ENCODE assay signal across 35 cellular contexts in the genomic region with DNA sequence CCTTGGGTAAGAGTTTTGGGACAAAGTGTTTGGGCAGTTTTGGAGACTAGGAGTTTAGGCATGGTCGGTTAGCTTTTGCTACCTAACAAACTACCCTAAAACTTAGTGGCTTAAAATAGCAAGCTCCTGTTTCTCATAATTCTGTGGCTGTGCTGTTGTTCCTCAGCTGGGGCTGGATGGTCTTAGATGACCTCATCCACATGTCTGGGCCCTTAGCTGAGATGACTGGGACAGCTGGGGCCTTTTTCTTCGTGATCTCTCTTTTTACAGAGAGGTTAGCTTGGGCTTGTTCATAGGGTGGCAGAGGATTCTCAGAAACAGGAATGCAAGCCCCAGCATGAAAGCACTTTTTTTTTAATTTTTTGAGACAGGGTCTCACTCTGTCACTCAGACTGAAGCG. TPM values are rescaled to one million over a fixed set of nuclear protein-coding genes. Genes with fewer than 3 reads are reported as not detected.
"Had no signal": no experiment of that assay in that cellular context is flagged by ENCODE, and none has a peak within 500 bp of the region (broad histone marks: within the 10 kb centered on the region; RNA-seq: fewer than 3 reads in every experiment).

No MANE protein-coding gene starts in this region.

- H3K36me3 ChIP-seq: adrenal gland, brain microvascular endothelial cell, cardiac muscle cell, SJSA1 had no signal

- H3K9me3 ChIP-seq: adrenal gland, SK-N-SH had no signal

- H3K4me1 ChIP-seq: adrenal gland had no signal

- H3K9ac ChIP-seq: SK-N-SH had no signal

- H3K4me2 ChIP-seq: SK-N-SH had no signal

- H3K27me3 ChIP-seq: adrenal gland, brain microvascular endothelial cell, cardiac muscle cell, SJSA1 had no signal

- DNase-seq: activated CD4-positive, alpha-beta memory T cell treated with anti-CD3 and anti-CD28 coated beads for 36 hours; activated CD4-positive, alpha-beta T cell treated with anti-CD3 and anti-CD28 coated beads for 36 hours; activated CD4-positive, alpha-beta T cell treated with anti-CD3 and anti-CD28 coated beads, Interleukin-2, amount 50 U/mL, for 1 hour; activated CD8-positive, alpha-beta memory T cell treated with anti-CD3 and anti-CD28 coated beads, Interleukin-2, amount 50 U/mL, for 4 hours; activated gamma-delta T cell treated with Interleukin-2 at 50 U/mL for 16 hours; activated naive CD4-positive, alpha-beta T cell treated with anti-CD3 and anti-CD28 coated beads for 36 hours; activated T-cell treated with anti-CD3 and anti-CD28 coated beads for 4 hours; activated T-cell treated with anti-CD3 and anti-CD28 coated beads, Interleukin-2, amount 50 U/mL, for 4 hours; brain microvascular endothelial cell; Kasumi-1; KG1; MM.1S; NCI-H1092 treated with DMSO at 0.1 percent for 48 hours; NCI-H1417 treated with DMSO at 0.1 percent for 48 hours; NCI-H1694; NCI-H1930; NCI-H2081 treated with DMSO at 0.1 percent for 48 hours; NCI-H226; NCI-H446 treated with DMSO at 0.1 percent for 48 hours; NCI-H524; SHP77; SK-N-SH had no signal

- H3K27ac Mint-ChIP-seq: activated CD4-positive, alpha-beta memory T cell treated with anti-CD3 and anti-CD28 coated beads for 36 hours; activated CD4-positive, alpha-beta T cell treated with anti-CD3 and anti-CD28 coated beads for 36 hours; activated naive CD4-positive, alpha-beta T cell treated with anti-CD3 and anti-CD28 coated beads for 36 hours; activated naive CD4-positive, alpha-beta T cell treated with anti-CD3 and anti-CD28 coated beads, Interleukin-2, amount 50 U/mL, for 72 hours; activated T-helper 1 cell treated with anti-CD3 and anti-CD28 coated beads, Interleukin-12 subunit alpha, Interleukin-12 subunit beta, Interleukin-2, Interleukin-4 antibody, amounts not matched to agents 30 ng/mL and 10 ng/mL and 1 ng/mL, durations not matched to agents 14 hours and 24 hours and 36 hours; T-helper 1 cell treated with Interleukin-12 subunit alpha and Interleukin-12 subunit beta and Interleukin-4 antibody, amounts not matched to agents 30 μg/mL and 1 μg/mL, for 36 hours; T-helper 2 cell treated with Interferon-gamma antibody and Interleukin-4, amounts not matched to agents 5 μg/mL and 100 μg/mL, for 36 hours; WTC11 had no signal

- H3K4me3 ChIP-seq: adrenal gland, cardiac muscle cell, SJSA1 had no signal

- H3K9me3 Mint-ChIP-seq: activated CD4-positive, alpha-beta memory T cell treated with anti-CD3 and anti-CD28 coated beads for 36 hours; activated naive CD4-positive, alpha-beta T cell treated with anti-CD3 and anti-CD28 coated beads for 36 hours; activated naive CD4-positive, alpha-beta T cell treated with anti-CD3 and anti-CD28 coated beads, Interleukin-2, amount 50 U/mL, for 72 hours; activated T-cell treated with anti-CD3 and anti-CD28 coated beads, Interleukin-2, amount 50 U/mL, for 4 hours; activated T-helper 1 cell treated with anti-CD3 and anti-CD28 coated beads, Interleukin-12 subunit alpha, Interleukin-12 subunit beta, Interleukin-2, Interleukin-4 antibody, amounts not matched to agents 30 ng/mL and 10 ng/mL and 1 ng/mL, durations not matched to agents 14 hours and 24 hours and 36 hours; central memory CD8-positive, alpha-beta T cell; T-helper 1 cell treated with Interleukin-12 subunit alpha and Interleukin-12 subunit beta and Interleukin-4 antibody, amounts not matched to agents 30 μg/mL and 1 μg/mL, for 36 hours; T-helper 2 cell treated with Interferon-gamma antibody and Interleukin-4, amounts not matched to agents 5 μg/mL and 100 μg/mL, for 36 hours; WTC11 had no signal

- H3K4me1 Mint-ChIP-seq: activated CD4-positive, alpha-beta T cell treated with anti-CD3 and anti-CD28 coated beads for 36 hours; central memory CD8-positive, alpha-beta T cell had no signal

- H3K27ac ChIP-seq: adrenal gland, brain microvascular endothelial cell, cardiac muscle cell, SJSA1 had no signal

- ATAC-seq: activated CD4-positive, alpha-beta T cell treated with anti-CD3 and anti-CD28 coated beads for 36 hours; activated CD4-positive, CD25-positive, alpha-beta regulatory T cell treated with anti-CD3 and anti-CD28 coated beads, Interleukin-2, amount 50 U/mL, for 24 hours; activated naive CD4-positive, alpha-beta T cell treated with anti-CD3 and anti-CD28 coated beads, Interleukin-2, amount 50 U/mL, for 72 hours; activated T-cell treated with anti-CD3 and anti-CD28 coated beads, Interleukin-2, amount 50 U/mL, for 4 hours; Panc1; WTC11 had no signal

- H3K4me3 Mint-ChIP-seq: activated CD4-positive, alpha-beta memory T cell treated with anti-CD3 and anti-CD28 coated beads for 36 hours; activated CD4-positive, alpha-beta T cell treated with anti-CD3 and anti-CD28 coated beads for 36 hours; activated naive CD4-positive, alpha-beta T cell treated with anti-CD3 and anti-CD28 coated beads for 36 hours; activated T-cell treated with anti-CD3 and anti-CD28 coated beads, Interleukin-2, amount 50 U/mL, for 4 hours; activated T-helper 1 cell treated with anti-CD3 and anti-CD28 coated beads, Interleukin-12 subunit alpha, Interleukin-12 subunit beta, Interleukin-2, Interleukin-4 antibody, amounts not matched to agents 30 ng/mL and 10 ng/mL and 1 ng/mL, durations not matched to agents 14 hours and 24 hours and 36 hours; central memory CD8-positive, alpha-beta T cell; T-helper 1 cell treated with Interleukin-12 subunit alpha and Interleukin-12 subunit beta and Interleukin-4 antibody, amounts not matched to agents 30 μg/mL and 1 μg/mL, for 36 hours; T-helper 2 cell treated with Interferon-gamma antibody and Interleukin-4, amounts not matched to agents 5 μg/mL and 100 μg/mL, for 36 hours; WTC11 had no signal

- H3K36me3 Mint-ChIP-seq: activated CD4-positive, alpha-beta memory T cell treated with anti-CD3 and anti-CD28 coated beads for 36 hours; activated naive CD4-positive, alpha-beta T cell treated with anti-CD3 and anti-CD28 coated beads, Interleukin-2, amount 50 U/mL, for 72 hours; WTC11 had no signal

- FAIRE-seq: TTC549 had no signal

RNA-seq across cellular contexts. Expression of gene ATP1A4, which starts 6.6 kb away (rescaled TPM):
- total RNA-seq: activated CD4-positive, alpha-beta memory T cell treated with anti-CD3 and anti-CD28 coated beads for 36 hours; activated CD4-positive, alpha-beta T cell treated with anti-CD3 and anti-CD28 coated beads for 36 hours; activated naive CD4-positive, alpha-beta T cell treated with anti-CD3 and anti-CD28 coated beads for 36 hours; activated naive CD4-positive, alpha-beta T cell treated with anti-CD3 and anti-CD28 coated beads, Interleukin-2, amount 50 U/mL, for 72 hours; activated T-cell treated with anti-CD3 and anti-CD28 coated beads, Interleukin-2, amount 50 U/mL, for 4 hours; activated T-helper 1 cell treated with anti-CD3 and anti-CD28 coated beads, Interleukin-12 subunit alpha, Interleukin-12 subunit beta, Interleukin-2, Interleukin-4 antibody, amounts not matched to agents 30 ng/mL and 10 ng/mL and 1 ng/mL, durations not matched to agents 14 hours and 24 hours and 36 hours; RPMI7951; SJSA1 had no signal
- polyA plus RNA-seq: SK-N-SH had no signal

RNA-seq across cellular contexts. Expression of gene CASQ1, which starts 32.3 kb away (rescaled TPM):
- total RNA-seq: activated CD4-positive, alpha-beta memory T cell treated with anti-CD3 and anti-CD28 coated beads for 36 hours; activated CD4-positive, alpha-beta T cell treated with anti-CD3 and anti-CD28 coated beads for 36 hours; activated naive CD4-positive, alpha-beta T cell treated with anti-CD3 and anti-CD28 coated beads for 36 hours; activated naive CD4-positive, alpha-beta T cell treated with anti-CD3 and anti-CD28 coated beads, Interleukin-2, amount 50 U/mL, for 72 hours; activated T-cell treated with anti-CD3 and anti-CD28 coated beads, Interleukin-2, amount 50 U/mL, for 4 hours; activated T-helper 1 cell treated with anti-CD3 and anti-CD28 coated beads, Interleukin-12 subunit alpha, Interleukin-12 subunit beta, Interleukin-2, Interleukin-4 antibody, amounts not matched to agents 30 ng/mL and 10 ng/mL and 1 ng/mL, durations not matched to agents 14 hours and 24 hours and 36 hours; RPMI7951; SJSA1 had no signal

RNA-seq across cellular contexts. Expression of gene ATP1A2, which starts 42.5 kb away (rescaled TPM):
- total RNA-seq: activated CD4-positive, alpha-beta memory T cell treated with anti-CD3 and anti-CD28 coated beads for 36 hours; activated CD4-positive, alpha-beta T cell treated with anti-CD3 and anti-CD28 coated beads for 36 hours; activated naive CD4-positive, alpha-beta T cell treated with anti-CD3 and anti-CD28 coated beads for 36 hours; activated naive CD4-positive, alpha-beta T cell treated with anti-CD3 and anti-CD28 coated beads, Interleukin-2, amount 50 U/mL, for 72 hours; activated T-cell treated with anti-CD3 and anti-CD28 coated beads, Interleukin-2, amount 50 U/mL, for 4 hours; activated T-helper 1 cell treated with anti-CD3 and anti-CD28 coated beads, Interleukin-12 subunit alpha, Interleukin-12 subunit beta, Interleukin-2, Interleukin-4 antibody, amounts not matched to agents 30 ng/mL and 10 ng/mL and 1 ng/mL, durations not matched to agents 14 hours and 24 hours and 36 hours; RPMI7951 had no signal
